Comparison of ENCODE assay signal across 11 cellular contexts in the genomic region with DNA sequence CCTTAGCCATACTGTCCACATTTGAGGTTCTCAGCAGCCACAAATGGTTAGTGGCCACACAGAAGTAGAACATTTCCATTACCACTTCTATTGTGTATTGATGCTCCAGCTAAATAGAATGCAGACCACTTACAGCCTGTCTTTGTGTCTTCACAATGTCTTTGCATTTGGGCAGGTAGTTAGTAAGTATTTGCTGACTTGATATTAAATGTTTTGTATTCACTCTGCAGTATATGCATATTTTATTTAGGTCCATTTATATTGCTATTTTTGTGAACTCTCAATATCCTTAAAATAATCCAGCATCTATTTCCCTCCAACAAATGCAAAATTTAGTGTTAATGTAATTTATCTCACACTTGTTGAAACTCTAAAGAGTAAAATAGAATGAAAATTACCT.
"Had no signal": no experiment of that assay in that cellular context is flagged by ENCODE, and none has a peak within 500 bp of the region (broad histone marks: within the 10 kb centered on the region; RNA-seq: fewer than 3 reads in every experiment).

No MANE protein-coding gene starts in this region.

- H3K27ac ChIP-seq: GM23248 had no signal

- H3K4me3 ChIP-seq: GM23248, GM23338, HAP-1 had no signal

- H3K9ac ChIP-seq: GM23248 had no signal

- H3K9me3 Mint-ChIP-seq: GM23338, H9, HFFc6 had no signal

- FAIRE-seq: H1, H54 had no signal

- H3K27ac Mint-ChIP-seq: GM23338, H9, HFFc6 had no signal

- H3K4me3 Mint-ChIP-seq: GM23338, H9, HFFc6 had no signal

- H3K4me1 Mint-ChIP-seq: GM23338, H9 had no signal

- H3K4me2 ChIP-seq: GM23338 had no signal

- DNase-seq: GM23248, GOT3, H7, H9, HCEC 1CT, HFFc6 had no signal

- ATAC-seq: GM23338, HCT116 had no signal

- H3K4me1 ChIP-seq: HAP-1 had no signal

- H3K9me3 ChIP-seq: HAP-1 had no signal

- H2AFZ ChIP-seq: GM23248, GM23338 had no signal
